17 cellular contexts compared by ENCODE assay signal in genomic region chr21:21897275-21897883, GRCh38.
A peak's percentile ranks its signal among the peaks of the same experiment; 100 is the strongest.
DNase-seq lines count a peak whose midpoint lies in the region; ATAC-seq and TF ChIP-seq lines count a peak whose summit lies in the region.
"Had no signal": no experiment of that assay in that cellular context is flagged by ENCODE, and none has a peak within 500 bp of the region (broad histone marks: within the 10 kb centered on the region; RNA-seq: fewer than 3 reads in every experiment).

No MANE protein-coding gene starts in this region.

- peak; percentile 15 for DNase-seq in ELR (ENCODE audit: low read depth)
- peak; percentile 88 for DNase-seq in NCI-H146 (lab: John Stamatoyannopoulos, UW)
- DNase-seq in astrocyte of the hippocampus (ENCODE audit: low read depth, low spot score): peak; percentile 39
- DNase-seq in left lobe of liver (ENCODE audit: low spot score): no peak
- no peak for DNase-seq in OCI-M2 (lab: John Stamatoyannopoulos, UW; ENCODE audit: unreplicated experiment)
- DNase-seq in Karpas-422: no peak
- DNase-seq in HuH-7 (ENCODE audit: low spot score): no peak
- no peak for DNase-seq in left ventricle myocardium inferior
- DNase-seq: activated CD4-positive, alpha-beta T cell treated with anti-CD3 and anti-CD28 coated beads for 48 hours; central memory CD4-positive, alpha-beta T cell; effector memory CD8-positive, alpha-beta T cell; immature natural killer cell; Kasumi-1; nephron progenitor cell; retina; substantia nigra had no signal

- H4K20me1 ChIP-seq in Karpas-422 (ENCODE audit: insufficient read depth, low read depth, low read length): no peaks in the 10 kb centered on the region

- H2AFZ ChIP-seq in Karpas-422 (ENCODE audit: low read length): no peak overlapping the region

- no peaks in the 10 kb centered on the region for H3K4me1 ChIP-seq in Karpas-422 (ENCODE audit: low read length)
- H3K4me1 ChIP-seq in left ventricle myocardium inferior: no peaks in the 10 kb centered on the region

- no peak overlapping the region for H3K9ac ChIP-seq in Karpas-422 (ENCODE audit: low read length)

- no peaks in the 10 kb centered on the region for H3K27me3 ChIP-seq in Karpas-422 (ENCODE audit: low read length)
- H3K27me3 ChIP-seq in left ventricle myocardium inferior (ENCODE audit: low read depth): no peaks in the 10 kb centered on the region

- H3K27ac ChIP-seq in Karpas-422 (ENCODE audit: low read length): no peak overlapping the region
- H3K27ac ChIP-seq in left ventricle myocardium inferior (replicated peaks): no peak overlapping the region

- no peak overlapping the region for H3K4me2 ChIP-seq in Karpas-422 (ENCODE audit: low read depth, low read length, poor library complexity, severe bottlenecking)

- no peak overlapping the region for H3K4me3 ChIP-seq in Karpas-422 (ENCODE audit: low read length)
- H3K4me3 ChIP-seq in left ventricle myocardium inferior: no peak overlapping the region

- ATAC-seq in left lobe of liver: peak; percentile 72
- ATAC-seq: effector memory CD8-positive, alpha-beta T cell; Right ventricle myocardium inferior had no signal

- no peak for TF ChIP-seq CTCF in left ventricle myocardium inferior (IDR thresholded peaks at IDR 0.05; ENCODE audit: borderline replicate concordance)

- no peaks in the 10 kb centered on the region for H3K79me2 ChIP-seq in Karpas-422 (ENCODE audit: low read length)

- H3K36me3 ChIP-seq in Karpas-422 (ENCODE audit: insufficient read depth, low read length) (no peaks in the 10 kb centered on the region), left ventricle myocardium inferior (no peaks in the 10 kb centered on the region)

- intact Hi-C loops in left ventricle myocardium inferior (cut with micrococcal nuclease): no loop called here

- H3K9me2 ChIP-seq in Karpas-422 (replicated peaks; ENCODE audit: insufficient read depth, low read length): no peaks in the 10 kb centered on the region

- H3K9me3 ChIP-seq in Karpas-422 (ENCODE audit: low read length) (peaks cover 34% of the 10 kb centered on the region), left ventricle myocardium inferior (replicated peaks) (peaks cover 34% of the 10 kb centered on the region)

Comparison
In these comparisons a context has a peak if more than half of its experiments do, and no peak if none do; other contexts are left out.
1. DNase-seq: peak in ELR (single experiment), NCI-H146 (single experiment) and astrocyte of the hippocampus (single experiment); none in left lobe of liver (single experiment), OCI-M2 (single experiment), Karpas-422 (single experiment), HuH-7 (single experiment) and left ventricle myocardium inferior (single experiment).